Comparison of ENCODE assay signal across 26 cellular contexts in genomic region chr7:24991333-24991732, GRCh38.
"Had no signal": no experiment of that assay in that cellular context is flagged by ENCODE, and none has a peak within 500 bp of the region (broad histone marks: within the 10 kb centered on the region; RNA-seq: fewer than 3 reads in every experiment).

No MANE protein-coding gene starts in this region.

- H3K27me3 ChIP-seq: brain microvascular endothelial cell, dorsolateral prefrontal cortex had no signal

- FAIRE-seq: astrocyte, frontal cortex had no signal

- H3K27ac ChIP-seq: brain microvascular endothelial cell, coronary artery, dorsolateral prefrontal cortex had no signal

- ATAC-seq: activated CD4-positive, alpha-beta T cell treated with anti-CD3 and anti-CD28 coated beads for 36 hours; activated CD8-positive, alpha-beta memory T cell treated with anti-CD3 and anti-CD28 coated beads, Interleukin-2, amount 10 ng/mL, durations not matched to agents 7 days and 5 days; activated CD8-positive, alpha-beta T cell treated with anti-CD3 and anti-CD28 coated beads, Interleukin-2, amount 10 ng/mL, durations not matched to agents 7 days and 5 days; activated T-cell treated with anti-CD3 and anti-CD28 coated beads, Interleukin-2, amount 50 U/mL, for 72 hours; esophagus mucosa had no signal

- DNase-seq: activated CD4-positive, alpha-beta memory T cell treated with anti-CD3 and anti-CD28 coated beads for 36 hours; activated CD4-positive, alpha-beta T cell treated with anti-CD3 and anti-CD28 coated beads for 36 hours; activated CD4-positive, CD25-positive, alpha-beta regulatory T cell; activated CD4-positive, CD25-positive, alpha-beta regulatory T cell treated with anti-CD3 and anti-CD28 coated beads, Interleukin-2, amount 50 U/mL, for 72 hours; activated CD8-positive, alpha-beta memory T cell treated with anti-CD3 and anti-CD28 coated beads, Interleukin-2, amount 10 ng/mL, durations not matched to agents 7 days and 5 days; activated CD8-positive, alpha-beta memory T cell treated with anti-CD3 and anti-CD28 coated beads, Interleukin-2, amount 50 U/mL, for 4 hours; activated CD8-positive, alpha-beta T cell treated with anti-CD3 and anti-CD28 coated beads, Interleukin-2, amount 10 ng/mL, durations not matched to agents 7 days and 5 days; activated gamma-delta T cell; activated naive CD4-positive, alpha-beta T cell; activated naive CD4-positive, alpha-beta T cell treated with anti-CD3 and anti-CD28 coated beads, Interleukin-2, amount 10 ng/mL, durations not matched to agents 7 days and 5 days; activated T-cell treated with anti-CD3 and anti-CD28 coated beads for 4 hours; activated T-cell treated with anti-CD3 and anti-CD28 coated beads, Interleukin-2, amount 50 U/mL, for 24 hours; activated T-cell treated with anti-CD3 and anti-CD28 coated beads, Interleukin-2, amount 50 U/mL, for 72 hours; amniotic stem cell; anterior cingulate cortex; brain microvascular endothelial cell; dorsolateral prefrontal cortex; effector memory CD4-positive, alpha-beta T cell; endodermal cell; foreskin fibroblast; head of caudate nucleus; T-helper 2 cell had no signal

- H3K36me3 ChIP-seq: brain microvascular endothelial cell had no signal

- H3K4me3 ChIP-seq: coronary artery, dorsolateral prefrontal cortex had no signal
